8 cellular contexts compared by ENCODE assay signal in genomic region chr2:108612153-108612513, GRCh38.
DNase-seq lines count a peak whose midpoint lies in the region; ATAC-seq and TF ChIP-seq lines count a peak whose summit lies in the region.

No MANE protein-coding gene starts in this region.

- H3K4me2 ChIP-seq in hepatocyte, result no peak overlapping the region

- H4K20me1 ChIP-seq in hepatocyte (ENCODE audit: insufficient read depth, poor library complexity, severe bottlenecking), result peaks cover 6% of the 10 kb centered on the region

- peaks cover 42% of the 10 kb centered on the region for H3K4me1 ChIP-seq in hepatocyte (ENCODE audit: insufficient read depth)

- H3K27ac Mint-ChIP-seq in type B pancreatic cell, result no peak overlapping the region

- no peak overlapping the region for H3K4me3 Mint-ChIP-seq in type B pancreatic cell

- H3K9me2 ChIP-seq in hepatocyte (replicated peaks; ENCODE audit: insufficient read depth), result no peaks in the 10 kb centered on the region

- TF ChIP-seq CTCF in hepatocyte (IDR thresholded peaks at IDR 0.05; ENCODE audit: poor library complexity), result no peak
- TF ChIP-seq CTCF in type B pancreatic cell (conservative IDR thresholded peaks at IDR 0.05), result no peak

- peaks cover 86% of the 10 kb centered on the region for H3K79me2 ChIP-seq in hepatocyte

- no peak overlapping the region for H2AFZ ChIP-seq in hepatocyte

- H3K27me3 Mint-ChIP-seq in type B pancreatic cell, result no peaks in the 10 kb centered on the region

- H3K27me3 ChIP-seq in hepatocyte, result no peaks in the 10 kb centered on the region

- no peak overlapping the region for H3K4me3 ChIP-seq in hepatocyte

- H3K36me3 ChIP-seq in hepatocyte (replicated peaks; ENCODE audit: insufficient read depth, low read depth), result no peaks in the 10 kb centered on the region

- no peaks in the 10 kb centered on the region for H3K9me3 ChIP-seq in hepatocyte (ENCODE audit: low read depth)

- H3K4me1 Mint-ChIP-seq in type B pancreatic cell (ENCODE audit: unreplicated experiment), result peaks cover 52% of the 10 kb centered on the region

- no peaks in the 10 kb centered on the region for H3K36me3 Mint-ChIP-seq in type B pancreatic cell

- DNase-seq in SIG-M5 treated with dmso at 0.1 percent for 504 hours (lab: John Stamatoyannopoulos, UW; ENCODE audit: unreplicated experiment), result peak; percentile 73
- DNase-seq in SIG-M5 (lab: John Stamatoyannopoulos, UW), result no peak
- no peak for DNase-seq in hepatocyte (ENCODE audit: low spot score)
- DNase-seq in NCI-H2171 treated with DMSO at 0.1 percent for 48 hours (lab: John Stamatoyannopoulos, UW), result no peak
- DNase-seq in caudate nucleus (lab: John Stamatoyannopoulos, UW), result no peak
- no peak for DNase-seq in type B pancreatic cell (ENCODE audit: extremely low spot score, unreplicated experiment)

- peak; percentile 35; the same call in 1 of the 2 replicates for TF ChIP-seq POLR2A in Raji (IDR thresholded peaks at IDR 0.05; ENCODE audit: insufficient read depth, low read depth, low read length)

- peak; percentile 82 for ATAC-seq in HG02759 (IDR thresholded peaks at IDR 0.05; ENCODE audit: unreplicated experiment)

- H3K27ac ChIP-seq in hepatocyte (peak overlapping the region; percentile 29), caudate nucleus (ENCODE audit: low read depth, low read length) (no peak overlapping the region)

- no peaks in the 10 kb centered on the region for H3K9me3 Mint-ChIP-seq in type B pancreatic cell

- WGBS in hepatocyte (ENCODE audit: low lambda C conversion rate, missing lambda C conversion rate), result 90% methylated on average over 5 of the region's 5 CpGs
